ENCODE assay signal across 9 cellular contexts in the genomic region with DNA sequence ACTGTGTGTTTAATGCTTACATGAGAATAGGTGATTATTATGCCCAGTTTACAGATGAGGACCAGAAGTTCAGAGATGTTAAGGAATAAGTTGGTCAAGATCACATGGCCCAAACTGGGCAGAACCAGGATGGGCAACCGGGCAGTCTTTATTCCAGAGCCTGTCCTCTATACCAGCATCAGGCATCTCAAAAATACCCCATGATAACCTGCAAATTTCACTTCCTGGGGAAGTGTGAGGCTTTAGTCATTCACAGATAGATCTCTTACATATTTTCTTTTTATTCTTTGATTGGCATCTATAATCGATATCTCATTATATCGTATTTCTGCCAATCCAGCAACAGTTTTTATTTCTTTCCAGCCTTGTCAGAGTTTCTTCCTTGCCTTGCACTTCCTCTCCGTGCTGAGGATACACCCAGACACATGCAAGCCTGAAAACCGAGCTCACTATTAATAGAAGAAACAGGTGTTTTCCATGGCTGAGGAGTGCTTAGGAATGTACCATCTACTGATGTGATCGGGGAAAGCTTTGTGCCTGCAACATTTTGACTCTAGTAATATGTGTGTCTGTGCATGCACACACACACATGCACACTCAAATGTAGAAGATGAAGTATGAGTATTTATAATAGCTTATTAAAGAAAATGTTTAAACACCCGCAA.
A peak's percentile ranks its signal among the peaks of the same experiment; 100 is the strongest.
DNase-seq lines count a peak whose midpoint lies in the region; ATAC-seq and TF ChIP-seq lines count a peak whose summit lies in the region.
"Had no signal": no experiment of that assay in that cellular context is flagged by ENCODE, and none has a peak within 500 bp of the region (broad histone marks: within the 10 kb centered on the region; RNA-seq: fewer than 3 reads in every experiment).

No MANE protein-coding gene starts in this region.

- H3K9me3 Mint-ChIP-seq in dendritic cell treated with granulocyte-macrophage colony-stimulating factor and Interleukin-4, amounts not matched to agents 40 ng/mL and 50 ng/mL, for 4 days, result no peaks in the 10 kb centered on the region

- peaks cover 28% of the 10 kb centered on the region for H3K36me3 Mint-ChIP-seq in dendritic cell treated with granulocyte-macrophage colony-stimulating factor and Interleukin-4, amounts not matched to agents 40 ng/mL and 50 ng/mL, for 4 days (ENCODE audit: low read depth)

- TF ChIP-seq POLR2A in body of pancreas (IDR thresholded peaks at IDR 0.05), result no peak

- H3K4me1 ChIP-seq in body of pancreas, result no peaks in the 10 kb centered on the region

- 73 to 75% methylated on average over 7 of the region's 7 CpGs for WGBS in body of pancreas, 2 donors

- no peaks in the 10 kb centered on the region for H3K27me3 Mint-ChIP-seq in dendritic cell treated with granulocyte-macrophage colony-stimulating factor and Interleukin-4, amounts not matched to agents 40 ng/mL and 50 ng/mL, for 4 days

- H3K27ac Mint-ChIP-seq in dendritic cell treated with granulocyte-macrophage colony-stimulating factor and Interleukin-4, amounts not matched to agents 40 ng/mL and 50 ng/mL, for 4 days, result peak overlapping the region; percentile 51

- DNase-seq in HUDEP-2 (lab: John Stamatoyannopoulos, UW; ENCODE audit: unreplicated experiment in 76 of 76), result no peak
- DNase-seq in body of pancreas, result no peak
- DNase-seq in stimulated activated CD4-positive, alpha-beta T cell treated with anti-CD3 and anti-CD28 coated beads, Interleukin-2, amount 100 ng/mL, for 48 hours, result no peak
- DNase-seq: DMS79 had no signal

- no peaks in the 10 kb centered on the region for H3K9me3 ChIP-seq in body of pancreas

- ATAC-seq in GM18498 (IDR thresholded peaks at IDR 0.05; ENCODE audit: unreplicated experiment) (peak; percentile 27), GM19463 (IDR thresholded peaks at IDR 0.05; ENCODE audit: unreplicated experiment) (peak; percentile 42), HG03159 (IDR thresholded peaks at IDR 0.05; ENCODE audit: unreplicated experiment) (peak; percentile 25), body of pancreas (no peak)
- no peak for ATAC-seq in activated CD4-positive, CD25-positive, alpha-beta regulatory T cell treated with anti-CD3 and anti-CD28 coated beads, Interleukin-2, amount 50 U/mL, for 24 hours

- peaks cover 47% of the 10 kb centered on the region for H3K4me1 Mint-ChIP-seq in dendritic cell treated with granulocyte-macrophage colony-stimulating factor and Interleukin-4, amounts not matched to agents 40 ng/mL and 50 ng/mL, for 4 days (ENCODE audit: low read depth)

- H3K27ac ChIP-seq in body of pancreas, result no peak overlapping the region

- no peak overlapping the region for H3K4me3 Mint-ChIP-seq in dendritic cell treated with granulocyte-macrophage colony-stimulating factor and Interleukin-4, amounts not matched to agents 40 ng/mL and 50 ng/mL, for 4 days

- no peaks in the 10 kb centered on the region for H3K27me3 ChIP-seq in body of pancreas

- no peak for TF ChIP-seq CTCF in body of pancreas (IDR thresholded peaks at IDR 0.05)

- H3K36me3 ChIP-seq in body of pancreas (replicated peaks in 1 of 2; ENCODE audit: insufficient read depth in 1 of 2, low read depth in 2 of 2), result no peaks in the 10 kb centered on the region

- H3K4me3 ChIP-seq in body of pancreas, result no peak overlapping the region

- intact Hi-C loops in dendritic cell treated with granulocyte-macrophage colony-stimulating factor and Interleukin-4, amounts not matched to agents 40 ng/mL and 50 ng/mL, for 4 days (cut with micrococcal nuclease), result no loop called here
- intact Hi-C loops in body of pancreas (cut with DNase I), result no loop called here

Comparison
In these comparisons a context has a peak if more than half of its experiments do, and no peak if none do; other contexts are left out.
1. ATAC-seq: peak in GM18498 (single experiment), GM19463 (single experiment) and HG03159 (single experiment); none in body of pancreas (single experiment) and activated CD4-positive, CD25-positive, alpha-beta regulatory T cell treated with anti-CD3 and anti-CD28 coated beads, Interleukin-2, amount 50 U/mL, for 24 hours (0 of 2).